Comparison of ENCODE assay signal across 8 cellular contexts in genomic region chr2:20050104-20050711, GRCh38. TPM values are rescaled to one million over a fixed set of nuclear protein-coding genes. Genes with fewer than 3 reads are reported as not detected.
DNase-seq lines count a peak whose midpoint lies in the region; ATAC-seq, FAIRE-seq and TF ChIP-seq lines count a peak whose summit lies in the region.

No MANE protein-coding gene starts in this region.

- no peaks in the 10 kb centered on the region for H3K9me2 ChIP-seq in Loucy (replicated peaks; ENCODE audit: low read depth, low read length)

- no peak for FAIRE-seq in frontal cortex (lab: Jason Lieb, UNC)

- H3K27me3 ChIP-seq in Loucy (ENCODE audit: insufficient read depth, low read length, poor library complexity, severe bottlenecking) = peaks cover 12% of the 10 kb centered on the region
- H3K27me3 ChIP-seq in muscle layer of duodenum (ENCODE audit: low read depth, low read length) = no peaks in the 10 kb centered on the region

- H3K4me3 ChIP-seq in Loucy (ENCODE audit: low read length, poor library complexity, severe bottlenecking) (peak overlapping the region; percentile 88), SK-N-MC (peak overlapping the region; percentile 85), muscle layer of duodenum (ENCODE audit: low read depth in 1 of 2, low read length in 2 of 2) (peak overlapping the region; percentile 72 to 84)

- H3K9ac ChIP-seq in Loucy (ENCODE audit: low read depth, low read length, poor library complexity, severe bottlenecking) (peak overlapping the region; percentile 93), SK-N-MC (ENCODE audit: insufficient read length) (peak overlapping the region; percentile 88)

- H3K27ac ChIP-seq in SK-N-MC (peak overlapping the region; percentile 95), muscle layer of duodenum (ENCODE audit: low read length) (peak overlapping the region; percentile 98)

- DNase-seq in CMK (ENCODE audit: low read depth) = peak; percentile 73
- no peak for DNase-seq in SK-N-MC (ENCODE audit: low read depth, low spot score)
- peak; percentile 72 for DNase-seq in dermis blood vessel endothelial cell
- no peak for DNase-seq in frontal cortex (ENCODE audit: low spot score in 2 of 2)
- no peak for DNase-seq in activated CD4-positive, CD25-positive, alpha-beta regulatory T cell treated with anti-CD3 and anti-CD28 coated beads, Interleukin-2, amount 50 U/mL, for 72 hours

- H3K36me3 ChIP-seq in Loucy (ENCODE audit: insufficient read depth, low read length) (no peaks in the 10 kb centered on the region), SK-N-MC (ENCODE audit: insufficient read depth, low read length) (no peaks in the 10 kb centered on the region; the same call in none of the 2 replicates), muscle layer of duodenum (ENCODE audit: control insufficient read depth in 1 of 2, insufficient read depth in 2 of 2, low read length in 2 of 2) (peaks cover 0 to 12% of the 10 kb centered on the region in 2 donors)

- H3K9me3 ChIP-seq in Loucy (ENCODE audit: insufficient read depth, low read depth, low read length) (no peaks in the 10 kb centered on the region), SK-N-MC (ENCODE audit: low read depth, low read length) (no peaks in the 10 kb centered on the region), muscle layer of duodenum (ENCODE audit: control insufficient read depth in 1 of 2, low read length in 2 of 2) (no peaks in the 10 kb centered on the region)

- H3K4me2 ChIP-seq in Loucy (ENCODE audit: low read depth, low read length, poor library complexity, severe bottlenecking) = peak overlapping the region; percentile 97

- peak; percentile 35 for ATAC-seq in GM19452 (IDR thresholded peaks at IDR 0.05; ENCODE audit: unreplicated experiment)

- H2AFZ ChIP-seq in Loucy (ENCODE audit: low read length) = no peak overlapping the region

- no peak for TF ChIP-seq CTCF in Loucy (conservative IDR thresholded peaks at IDR 0.05; ENCODE audit: low read length)

- H3K79me2 ChIP-seq in Loucy (ENCODE audit: insufficient read depth, low read length) = peaks cover 59% of the 10 kb centered on the region

- peaks cover 29% of the 10 kb centered on the region for H3K4me1 ChIP-seq in Loucy (ENCODE audit: insufficient read depth, low read length, poor library complexity, severe bottlenecking)
- H3K4me1 ChIP-seq in muscle layer of duodenum (ENCODE audit: control insufficient read depth in 1 of 2, insufficient read depth in 2 of 2, low read length in 2 of 2) = peaks cover 6 to 23% of the 10 kb centered on the region in 2 donors

- peaks cover 47% of the 10 kb centered on the region for H4K20me1 ChIP-seq in Loucy (ENCODE audit: insufficient read depth, low read length, poor library complexity, severe bottlenecking)

- H3F3A ChIP-seq in Loucy (ENCODE audit: low read depth) = no peaks in the 10 kb centered on the region

RNA-seq across cellular contexts. Expression of gene LAPTM4A, which starts 1.2 kb away (rescaled TPM):
- total RNA-seq in dermis blood vessel endothelial cell (79.5 and 134 TPM in 2 replicates), frontal cortex (92.9 TPM)

RNA-seq across cellular contexts. Expression of gene MATN3, which starts 37.7 kb away (rescaled TPM):
- total RNA-seq in dermis blood vessel endothelial cell (1.2 and 1.3 TPM in 2 replicates), frontal cortex (1.6 TPM)

Comparison
In these comparisons a context has a peak if more than half of its experiments do, and no peak if none do; other contexts are left out.
1. DNase-seq: peak in CMK (single experiment) and dermis blood vessel endothelial cell (single experiment); none in SK-N-MC (single experiment), frontal cortex (0 of 2) and activated CD4-positive, CD25-positive, alpha-beta regulatory T cell treated with anti-CD3 and anti-CD28 coated beads, Interleukin-2, amount 50 U/mL, for 72 hours (single experiment).
2. Peak in every context shown above with its lines, with median percentiles within 50 percentile points of each other: H3K4me3 ChIP-seq.